8 cellular contexts compared by ENCODE assay signal in the genomic region with DNA sequence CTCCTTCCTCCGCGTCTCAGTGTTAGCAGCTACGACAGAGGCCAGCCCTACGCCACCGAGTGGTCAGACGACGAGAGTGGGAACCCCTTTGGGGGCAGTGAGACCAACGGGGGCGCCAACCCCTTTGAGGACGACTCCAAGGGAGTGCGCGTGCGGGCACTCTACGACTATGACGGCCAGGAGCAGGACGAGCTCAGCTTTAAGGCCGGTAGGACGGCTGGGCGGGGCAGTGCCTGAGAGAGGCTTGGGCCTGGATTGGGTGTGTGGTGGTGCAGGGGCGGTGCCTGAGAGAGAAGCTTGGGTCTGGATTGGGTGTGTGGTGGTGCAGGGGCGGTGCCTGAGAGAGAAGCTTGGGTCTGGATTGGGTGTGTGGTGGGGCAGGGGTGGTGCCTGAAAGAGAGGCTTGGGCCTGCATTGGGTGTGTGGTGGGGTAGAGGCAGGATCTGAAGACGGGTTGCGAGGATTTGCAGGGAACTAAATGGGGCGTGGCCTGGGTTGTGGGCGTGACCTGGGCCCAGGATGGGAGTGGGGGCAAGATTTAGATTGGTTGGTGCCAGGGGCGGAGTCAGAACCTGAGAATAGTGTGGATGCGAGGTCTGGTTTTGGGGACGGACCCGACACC. TPM values are rescaled to one million over a fixed set of nuclear protein-coding genes. Genes with fewer than 3 reads are reported as not detected.
DNase-seq lines count a peak whose midpoint lies in the region; ATAC-seq and TF ChIP-seq lines count a peak whose summit lies in the region.

No MANE protein-coding gene starts in this region.

- H3K9me3 ChIP-seq in BE2C = no peaks in the 10 kb centered on the region

- H3K4me3 ChIP-seq in BE2C (ENCODE audit: low read depth, low read length) (no peak overlapping the region), NB4 (ENCODE audit: low read depth, low read length) (no peak overlapping the region)

- TF ChIP-seq CTCF in BE2C (IDR thresholded peaks at IDR 0.05; ENCODE audit: low read depth, low read length) = no peak
- TF ChIP-seq CTCF in NB4 (IDR thresholded peaks at IDR 0.05; ENCODE audit: low read depth, low read length) = no peak

- DNase-seq in BE2C = peak; percentile 57
- peak; percentile 49 for DNase-seq in NB4 (ENCODE audit: low read depth)
- peak; percentile 88 for DNase-seq in fibroblast of peridontal ligament (ENCODE audit: extremely low read depth)
- DNase-seq in nucleus accumbens (lab: John Stamatoyannopoulos, UW) = peak in 49 of 56 donors; percentile 4 to 96 (median 57)
- DNase-seq in NCI-H226 = no peak
- DNase-seq in HPDE6-E6E7 (ENCODE audit: extremely low spot score) = no peak

- H3K4me1 ChIP-seq in BE2C = peaks cover 1% of the 10 kb centered on the region

- ATAC-seq in HG03139 (IDR thresholded peaks at IDR 0.05; ENCODE audit: unreplicated experiment) = no peak
- ATAC-seq in HG02852 (IDR thresholded peaks at IDR 0.05; ENCODE audit: unreplicated experiment) = no peak

- no peaks in the 10 kb centered on the region for H3K27me3 ChIP-seq in BE2C

- H3K36me3 ChIP-seq in BE2C = no peaks in the 10 kb centered on the region

- TF ChIP-seq POLR2A in NB4 (IDR thresholded peaks at IDR 0.05; ENCODE audit: extremely low read depth, insufficient read length) = no peak

RNA-seq across cellular contexts. Expression of a gene that starts 24.4 kb away (rescaled TPM):
- polyA plus RNA-seq in BE2C (2012; ENCODE audit: insufficient read depth, insufficient read length, low read depth) = not detected

Comparison
In these comparisons a context has a peak if more than half of its experiments do, and no peak if none do; other contexts are left out.
1. DNase-seq: peak in BE2C (single experiment), NB4 (single experiment), fibroblast of peridontal ligament (single experiment) and nucleus accumbens (49 of 56); none in NCI-H226 (single experiment) and HPDE6-E6E7 (single experiment).